33 cellular contexts compared by ENCODE assay signal in the genomic region with DNA sequence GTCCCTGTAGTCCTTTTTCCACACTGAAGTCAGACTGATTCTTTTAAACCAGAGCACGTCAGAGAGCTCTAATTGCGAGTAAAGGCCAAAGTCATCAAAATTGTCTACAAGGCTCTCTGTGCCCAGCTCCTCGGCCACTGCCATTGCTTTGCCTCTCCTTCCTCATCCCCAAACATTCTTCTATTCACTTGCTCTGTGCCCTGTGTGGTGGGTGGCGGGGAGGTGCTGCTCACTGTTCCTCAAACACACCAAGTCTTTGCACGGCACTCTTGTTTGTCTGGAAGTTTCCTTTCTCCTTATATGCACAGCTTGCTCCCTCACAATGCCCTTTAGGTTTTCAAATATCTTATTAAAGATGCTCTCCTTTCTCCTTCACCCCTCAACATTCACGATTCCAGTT.
"Had no signal": no experiment of that assay in that cellular context is flagged by ENCODE, and none has a peak within 500 bp of the region (broad histone marks: within the 10 kb centered on the region; RNA-seq: fewer than 3 reads in every experiment).

No MANE protein-coding gene starts in this region.

- H3K27ac ChIP-seq: adrenal gland, body of pancreas, brain microvascular endothelial cell, breast epithelium, VCaP had no signal

- H3K4me3 ChIP-seq: adrenal gland, body of pancreas, breast epithelium had no signal

- H3K4me1 ChIP-seq: adrenal gland, body of pancreas, breast epithelium had no signal

- H3K36me3 ChIP-seq: adrenal gland, brain microvascular endothelial cell, breast epithelium had no signal

- DNase-seq: activated B cell treated with CpG ODN at 0.5 μM for 24 hours; activated CD4-positive, alpha-beta memory T cell treated with anti-CD3 and anti-CD28 coated beads for 36 hours; activated CD4-positive, alpha-beta T cell treated with anti-CD3 and anti-CD28 coated beads for 4 hours; activated CD4-positive, alpha-beta T cell treated with anti-CD3 and anti-CD28 coated beads, Interleukin-2, amount 10 ng/mL, durations not matched to agents 24 days and 14 days; activated CD4-positive, alpha-beta T cell treated with anti-CD3 and anti-CD28 coated beads, Interleukin-2, amount 50 U/mL, for 1 hour; activated CD4-positive, alpha-beta T cell treated with anti-CD3 and anti-CD28 coated beads, Interleukin-2, amount 50 U/mL, for 4 hours; activated CD4-positive, CD25-positive, alpha-beta regulatory T cell treated with anti-CD3 and anti-CD28 coated beads, Interleukin-2, amount 50 U/mL, for 72 hours; activated CD8-positive, alpha-beta memory T cell treated with anti-CD3 and anti-CD28 coated beads, Interleukin-2, amount 50 U/mL, for 4 hours; activated CD8-positive, alpha-beta T cell treated with anti-CD3 and anti-CD28 coated beads for 36 hours; activated effector memory CD4-positive, alpha-beta T cell treated with Interleukin-2 at 50 U/mL for 16 hours; activated gamma-delta T cell; activated naive CD4-positive, alpha-beta T cell treated with anti-CD3 and anti-CD28 coated beads, Interleukin-2, amount 10 ng/mL, durations not matched to agents 7 days and 5 days; activated naive CD4-positive, alpha-beta T cell treated with Interleukin-2 at 50 U/mL for 16 hours; activated naive CD8-positive, alpha-beta T cell treated with anti-CD3 and anti-CD28 coated beads, Interleukin-2, amount 10 ng/mL, durations not matched to agents 7 days and 5 days; activated T-cell treated with anti-CD3 and anti-CD28 coated beads for 4 hours; activated T-cell treated with anti-CD3 and anti-CD28 coated beads, Interleukin-2, amount 50 U/mL, for 1 hour; activated T-cell treated with anti-CD3 and anti-CD28 coated beads, Interleukin-2, amount 50 U/mL, for 48 hours; adrenal gland; amniotic stem cell; aorta; body of pancreas; brain microvascular endothelial cell; central memory CD4-positive, alpha-beta T cell; T-helper 1 cell; T-helper 2 cell; T-helper 9 cell had no signal

- H3K4me3 Mint-ChIP-seq: activated B cell treated with CpG ODN at 0.5 μM for 24 hours; activated CD4-positive, alpha-beta memory T cell treated with anti-CD3 and anti-CD28 coated beads for 36 hours; activated CD4-positive, alpha-beta T cell treated with anti-CD3 and anti-CD28 coated beads, Interleukin-2, amount 10 ng/mL, durations not matched to agents 24 days and 14 days; activated CD8-positive, alpha-beta T cell treated with anti-CD3 and anti-CD28 coated beads for 36 hours; activated naive CD4-positive, alpha-beta T cell treated with anti-CD3 and anti-CD28 coated beads, Interleukin-2, amount 10 ng/mL, durations not matched to agents 7 days and 5 days; activated naive CD4-positive, alpha-beta T cell treated with anti-CD3 and anti-CD28 coated beads, Interleukin-2, amount 50 U/mL, for 24 hours; activated naive CD8-positive, alpha-beta T cell; activated naive CD8-positive, alpha-beta T cell treated with anti-CD3 and anti-CD28 coated beads, Interleukin-2, amount 10 ng/mL, durations not matched to agents 7 days and 5 days; T-helper 1 cell treated with Interleukin-12 subunit alpha and Interleukin-12 subunit beta and Interleukin-4 antibody, amounts not matched to agents 30 μg/mL and 1 μg/mL, for 36 hours; T-helper 2 cell treated with Interferon-gamma antibody and Interleukin-4, amounts not matched to agents 5 μg/mL and 100 μg/mL, for 36 hours had no signal

- ATAC-seq: activated CD8-positive, alpha-beta T cell treated with anti-CD3 and anti-CD28 coated beads for 36 hours; body of pancreas had no signal

- H3K9me3 Mint-ChIP-seq: activated B cell treated with CpG ODN at 0.5 μM for 24 hours; activated CD4-positive, alpha-beta memory T cell treated with anti-CD3 and anti-CD28 coated beads for 36 hours; activated CD4-positive, alpha-beta T cell treated with anti-CD3 and anti-CD28 coated beads, Interleukin-2, amount 10 ng/mL, durations not matched to agents 24 days and 14 days; activated CD8-positive, alpha-beta T cell treated with anti-CD3 and anti-CD28 coated beads for 36 hours; activated naive CD4-positive, alpha-beta T cell treated with anti-CD3 and anti-CD28 coated beads, Interleukin-2, amount 10 ng/mL, durations not matched to agents 7 days and 5 days; activated naive CD4-positive, alpha-beta T cell treated with anti-CD3 and anti-CD28 coated beads, Interleukin-2, amount 50 U/mL, for 24 hours; activated naive CD8-positive, alpha-beta T cell treated with anti-CD3 and anti-CD28 coated beads, Interleukin-2, amount 10 ng/mL, durations not matched to agents 7 days and 5 days; activated T-helper 2 cell treated with anti-CD3 and anti-CD28 coated beads, Interferon-gamma antibody, Interleukin-2, Interleukin-4, amounts not matched to agents 10 μg/mL and 5 μg/mL and 100 μg/mL, durations not matched to agents 14 hours and 24 hours and 36 hours; T-helper 1 cell treated with Interleukin-12 subunit alpha and Interleukin-12 subunit beta and Interleukin-4 antibody, amounts not matched to agents 30 μg/mL and 1 μg/mL, for 36 hours had no signal

- H3K27me3 ChIP-seq: adrenal gland, body of pancreas, brain microvascular endothelial cell, breast epithelium had no signal

- H3K9me3 ChIP-seq: adrenal gland, body of pancreas, breast epithelium had no signal

- H3K27me3 Mint-ChIP-seq: activated B cell treated with CpG ODN at 0.5 μM for 24 hours; activated CD4-positive, alpha-beta memory T cell treated with anti-CD3 and anti-CD28 coated beads for 36 hours; activated CD4-positive, alpha-beta T cell treated with anti-CD3 and anti-CD28 coated beads, Interleukin-2, amount 10 ng/mL, durations not matched to agents 24 days and 14 days; activated CD8-positive, alpha-beta T cell treated with anti-CD3 and anti-CD28 coated beads for 36 hours; activated naive CD4-positive, alpha-beta T cell treated with anti-CD3 and anti-CD28 coated beads, Interleukin-2, amount 10 ng/mL, durations not matched to agents 7 days and 5 days; activated naive CD4-positive, alpha-beta T cell treated with anti-CD3 and anti-CD28 coated beads, Interleukin-2, amount 50 U/mL, for 24 hours; activated naive CD8-positive, alpha-beta T cell; activated naive CD8-positive, alpha-beta T cell treated with anti-CD3 and anti-CD28 coated beads, Interleukin-2, amount 10 ng/mL, durations not matched to agents 7 days and 5 days had no signal

- H3K36me3 Mint-ChIP-seq: activated CD4-positive, alpha-beta memory T cell treated with anti-CD3 and anti-CD28 coated beads for 36 hours; activated naive CD4-positive, alpha-beta T cell treated with anti-CD3 and anti-CD28 coated beads, Interleukin-2, amount 10 ng/mL, durations not matched to agents 7 days and 5 days; activated naive CD4-positive, alpha-beta T cell treated with anti-CD3 and anti-CD28 coated beads, Interleukin-2, amount 50 U/mL, for 24 hours; activated naive CD8-positive, alpha-beta T cell; activated naive CD8-positive, alpha-beta T cell treated with anti-CD3 and anti-CD28 coated beads, Interleukin-2, amount 10 ng/mL, durations not matched to agents 7 days and 5 days had no signal

- H3K27ac Mint-ChIP-seq: activated B cell treated with CpG ODN at 0.5 μM for 24 hours; activated CD4-positive, alpha-beta memory T cell treated with anti-CD3 and anti-CD28 coated beads for 36 hours; activated CD4-positive, alpha-beta T cell treated with anti-CD3 and anti-CD28 coated beads, Interleukin-2, amount 10 ng/mL, durations not matched to agents 24 days and 14 days; activated CD8-positive, alpha-beta T cell treated with anti-CD3 and anti-CD28 coated beads for 36 hours; activated naive CD4-positive, alpha-beta T cell treated with anti-CD3 and anti-CD28 coated beads, Interleukin-2, amount 10 ng/mL, durations not matched to agents 7 days and 5 days; activated naive CD4-positive, alpha-beta T cell treated with anti-CD3 and anti-CD28 coated beads, Interleukin-2, amount 50 U/mL, for 24 hours; activated naive CD8-positive, alpha-beta T cell; activated naive CD8-positive, alpha-beta T cell treated with anti-CD3 and anti-CD28 coated beads, Interleukin-2, amount 10 ng/mL, durations not matched to agents 7 days and 5 days; activated T-helper 2 cell treated with anti-CD3 and anti-CD28 coated beads, Interferon-gamma antibody, Interleukin-2, Interleukin-4, amounts not matched to agents 10 μg/mL and 5 μg/mL and 100 μg/mL, durations not matched to agents 14 hours and 24 hours and 36 hours; T-helper 1 cell treated with Interleukin-12 subunit alpha and Interleukin-12 subunit beta and Interleukin-4 antibody, amounts not matched to agents 30 μg/mL and 1 μg/mL, for 36 hours; T-helper 2 cell treated with Interferon-gamma antibody and Interleukin-4, amounts not matched to agents 5 μg/mL and 100 μg/mL, for 36 hours had no signal

- H3K4me1 Mint-ChIP-seq: activated B cell treated with CpG ODN at 0.5 μM for 24 hours; activated CD4-positive, alpha-beta T cell treated with anti-CD3 and anti-CD28 coated beads, Interleukin-2, amount 10 ng/mL, durations not matched to agents 24 days and 14 days; activated naive CD4-positive, alpha-beta T cell treated with anti-CD3 and anti-CD28 coated beads, Interleukin-2, amount 10 ng/mL, durations not matched to agents 7 days and 5 days; activated naive CD4-positive, alpha-beta T cell treated with anti-CD3 and anti-CD28 coated beads, Interleukin-2, amount 50 U/mL, for 24 hours; activated naive CD8-positive, alpha-beta T cell treated with anti-CD3 and anti-CD28 coated beads, Interleukin-2, amount 10 ng/mL, durations not matched to agents 7 days and 5 days had no signal
